Comparison of ENCODE assay signal across 9 cellular contexts in genomic region chr16:55703003-55704001, GRCh38. TPM values are rescaled to one million over a fixed set of nuclear protein-coding genes. Genes with fewer than 3 reads are reported as not detected.
DNase-seq lines count a peak whose midpoint lies in the region; ATAC-seq and TF ChIP-seq lines count a peak whose summit lies in the region.
"Had no signal": no experiment of that assay in that cellular context is flagged by ENCODE, and none has a peak within 500 bp of the region (broad histone marks: within the 10 kb centered on the region; RNA-seq: fewer than 3 reads in every experiment).

No MANE protein-coding gene starts in this region.

- H3K9me3 ChIP-seq in CD4-positive, alpha-beta T cell (ENCODE audit: control insufficient read depth, low read length), result no peaks in the 10 kb centered on the region
- H3K9me3 ChIP-seq: mucosa of descending colon had no signal

- H3K9me3 Mint-ChIP-seq in CD4-positive, alpha-beta T cell, result no peaks in the 10 kb centered on the region

- no peak overlapping the region for H3K27ac ChIP-seq in dorsolateral prefrontal cortex
- no peak overlapping the region for H3K27ac ChIP-seq in CD4-positive, alpha-beta T cell (ENCODE audit: low read depth, low read length)

- no peaks in the 10 kb centered on the region for H3K4me1 Mint-ChIP-seq in CD4-positive, alpha-beta T cell (ENCODE audit: low read depth)

- intact Hi-C loops in dorsolateral prefrontal cortex (cut with DNase I), result loop anchor here (2.0 to 10.0 kb wide), 5 partner anchors 41 to 239 kb away; no protein-coding TSS in a partner anchor
- intact Hi-C loops in CD4-positive, alpha-beta T cell (cut with DNase I, micrococcal nuclease), result loop anchor here (1.0 to 2.0 kb wide), 2 partner anchors 238 to 239 kb away; no protein-coding TSS in a partner anchor

- peaks cover 0 to 6% (median 0%) of the 10 kb centered on the region in 45 donors for H3K27me3 ChIP-seq in dorsolateral prefrontal cortex
- H3K27me3 ChIP-seq in CD4-positive, alpha-beta T cell (ENCODE audit: control insufficient read depth, insufficient read depth, low read length), result no peaks in the 10 kb centered on the region

- no peak overlapping the region for H3K4me3 Mint-ChIP-seq in CD4-positive, alpha-beta T cell

- DNase-seq in COR-L47 (lab: John Stamatoyannopoulos, UW), result peak; percentile 42
- DNase-seq in H4 (ENCODE audit: low spot score), result peak; percentile 49
- DNase-seq in OCI-M1 (lab: John Stamatoyannopoulos, UW), result peak; percentile 55
- peak in 2 of 10 donors; percentile 12 to 23 for DNase-seq in dorsolateral prefrontal cortex
- DNase-seq in mucosa of gallbladder (ENCODE audit: low spot score), result peak; percentile 47
- no peak for DNase-seq in CD4-positive, alpha-beta T cell

- H3K27me3 Mint-ChIP-seq in CD4-positive, alpha-beta T cell, result peaks cover 27% of the 10 kb centered on the region

- POLR2A ChIA-PET in CD4-positive, alpha-beta T cell (lab: Charles Lee), result no interaction called here

- H3K4me3 ChIP-seq in dorsolateral prefrontal cortex, result no peak overlapping the region
- H3K4me3 ChIP-seq: mucosa of descending colon had no signal

- TF ChIP-seq CTCF in dorsolateral prefrontal cortex (IDR thresholded peaks at IDR 0.05 in 54 of 56, conservative IDR thresholded peaks at IDR 0.05 in 2 of 56; ENCODE audit: low read depth in 1 of 56, partially characterized antibody in 56 of 56), result peak; percentile 41 to 88 (median 73)
- no peak for TF ChIP-seq CTCF in CD4-positive, alpha-beta T cell (IDR thresholded peaks at IDR 0.05)

- no peak overlapping the region for H3K27ac Mint-ChIP-seq in CD4-positive, alpha-beta T cell

- ATAC-seq in CD4-positive, alpha-beta T cell (ENCODE audit: poor library complexity), result no peak
- ATAC-seq in HG02870 (IDR thresholded peaks at IDR 0.05; ENCODE audit: unreplicated experiment), result no peak
- ATAC-seq in GM18858 (IDR thresholded peaks at IDR 0.05; ENCODE audit: unreplicated experiment), result no peak
- ATAC-seq: mucosa of descending colon had no signal

- H3K36me3 Mint-ChIP-seq in CD4-positive, alpha-beta T cell (ENCODE audit: low read depth), result no peaks in the 10 kb centered on the region

- CTCF ChIA-PET in CD4-positive, alpha-beta T cell (lab: Charles Lee), result no interaction called here

RNA-seq across cellular contexts. Expression of gene SLC6A2, which starts 47.5 kb away (rescaled TPM):
- total RNA-seq in H4 (2014; rRNA removed; shearing (Covaris generic)), result not detected in 2 replicates
- total RNA-seq in dorsolateral prefrontal cortex, result under 1 TPM in 17 of 120 experiments, not detected in 103; 0.14 to 0.44 (median 0.28) TPM
- 0.23 TPM for total RNA-seq in mucosa of gallbladder
- total RNA-seq in CD4-positive, alpha-beta T cell, result not detected

Comparison
In these comparisons a context has a peak if more than half of its experiments do, and no peak if none do; other contexts are left out.
1. DNase-seq: peak in COR-L47 (single experiment), H4 (single experiment), OCI-M1 (single experiment) and mucosa of gallbladder (single experiment); none in CD4-positive, alpha-beta T cell (0 of 10).